In the genomic region with DNA sequence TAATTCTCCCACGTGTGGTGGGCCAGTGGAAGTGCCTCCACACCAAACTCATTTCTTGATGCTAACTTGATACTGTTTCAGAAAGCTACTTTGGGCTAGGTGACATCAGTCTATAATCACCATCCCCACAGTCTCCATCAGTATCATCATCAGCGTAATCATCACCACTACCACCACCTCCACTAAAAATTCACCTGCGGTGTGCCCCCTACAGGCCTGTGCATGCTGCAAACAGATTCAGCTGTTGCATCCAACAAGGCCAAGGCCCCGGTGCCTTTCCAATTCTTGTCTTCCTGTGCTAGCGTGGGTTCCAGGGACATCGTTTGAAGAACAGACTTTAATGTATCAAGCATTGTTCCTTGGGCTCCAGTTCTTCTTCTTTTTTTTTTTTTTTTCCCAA, we compare ENCODE assay signal across 14 cellular contexts.
DNase-seq lines count a peak whose midpoint lies in the region; ATAC-seq and TF ChIP-seq lines count a peak whose summit lies in the region.
"Had no signal": no experiment of that assay in that cellular context is flagged by ENCODE, and none has a peak within 500 bp of the region (broad histone marks: within the 10 kb centered on the region; RNA-seq: fewer than 3 reads in every experiment).

No MANE protein-coding gene starts in this region.

- peak; percentile 4 for DNase-seq in activated T-cell treated with anti-CD3 and anti-CD28 coated beads for 48 hours (ENCODE audit: low read depth)
- no peak for DNase-seq in activated T-cell treated with anti-CD3 and anti-CD28 coated beads, Interleukin-2, amount 50 U/mL, for 24 hours
- peak; percentile 53 for DNase-seq in GM23338 (ENCODE audit: low spot score)
- no peak for DNase-seq in neural progenitor cell (ENCODE audit: low spot score)
- no peak for DNase-seq in suprapubic skin (ENCODE audit: low spot score in 2 of 2)
- DNase-seq: activated CD4-positive, alpha-beta T cell treated with anti-CD3 and anti-CD28 coated beads, Interleukin-2, amount 50 U/mL, for 1 hour; activated effector memory CD4-positive, alpha-beta T cell treated with anti-CD3 and anti-CD28 coated beads, Interleukin-2, amount 50 U/mL, for 16 hours; Calu3; effector CD8-positive, alpha-beta T cell; gastrocnemius medialis had no signal

- H4K20me1 ChIP-seq in GM23338 (replicated peaks; ENCODE audit: insufficient read depth) (no peaks in the 10 kb centered on the region), neural progenitor cell (ENCODE audit: low read depth) (no peaks in the 10 kb centered on the region)

- H3F3A ChIP-seq in GM23338 (replicated peaks; ENCODE audit: low read depth) (no peaks in the 10 kb centered on the region), neural progenitor cell (ENCODE audit: low read depth) (no peaks in the 10 kb centered on the region)

- no peaks in the 10 kb centered on the region for H3K79me2 ChIP-seq in GM23338 (replicated peaks; ENCODE audit: insufficient read depth)
- H3K79me2 ChIP-seq in neural progenitor cell (ENCODE audit: low read depth): no peaks in the 10 kb centered on the region

- H3K9me3 Mint-ChIP-seq in activated T-cell treated with anti-CD3 and anti-CD28 coated beads, Interleukin-2, amount 50 U/mL, for 24 hours: no peaks in the 10 kb centered on the region
- H3K9me3 Mint-ChIP-seq in GM23338: no peaks in the 10 kb centered on the region; the same call in 2 of the 3 replicates
- no peaks in the 10 kb centered on the region for H3K9me3 Mint-ChIP-seq in neural progenitor cell
- H3K9me3 Mint-ChIP-seq: brain had no signal

- no peak overlapping the region for H3K27ac ChIP-seq in GM23338 (ENCODE audit: low read depth)
- no peak overlapping the region for H3K27ac ChIP-seq in neural progenitor cell
- no peak overlapping the region for H3K27ac ChIP-seq in suprapubic skin
- H3K27ac ChIP-seq: gastrocnemius medialis had no signal

- H3K4me2 ChIP-seq in GM23338 (no peak overlapping the region), neural progenitor cell (no peak overlapping the region)

- H3K27me3 Mint-ChIP-seq in activated T-cell treated with anti-CD3 and anti-CD28 coated beads, Interleukin-2, amount 50 U/mL, for 24 hours: peaks cover 25% of the 10 kb centered on the region
- peaks cover 2% of the 10 kb centered on the region for H3K27me3 Mint-ChIP-seq in GM23338 (ENCODE audit: insufficient read depth, low read depth, poor library complexity)
- peaks cover 5% of the 10 kb centered on the region for H3K27me3 Mint-ChIP-seq in neural progenitor cell (ENCODE audit: insufficient read depth, low read depth)

- H3K4me1 ChIP-seq in GM23338 (ENCODE audit: insufficient read depth): no peaks in the 10 kb centered on the region
- H3K4me1 ChIP-seq in neural progenitor cell: no peaks in the 10 kb centered on the region
- H3K4me1 ChIP-seq in suprapubic skin: no peaks in the 10 kb centered on the region
- H3K4me1 ChIP-seq: gastrocnemius medialis had no signal

- H3K36me3 Mint-ChIP-seq in activated T-cell treated with anti-CD3 and anti-CD28 coated beads, Interleukin-2, amount 50 U/mL, for 24 hours (ENCODE audit: low read depth): no peaks in the 10 kb centered on the region
- H3K36me3 Mint-ChIP-seq in GM23338 (ENCODE audit: low read depth) (no peaks in the 10 kb centered on the region), neural progenitor cell (no peaks in the 10 kb centered on the region)
- H3K36me3 Mint-ChIP-seq: brain had no signal

- H3K9me3 ChIP-seq in neural progenitor cell (ENCODE audit: low read depth) (no peaks in the 10 kb centered on the region), suprapubic skin (no peaks in the 10 kb centered on the region)
- H3K9me3 ChIP-seq: gastrocnemius medialis had no signal

- H2AFZ ChIP-seq in GM23338 (no peak overlapping the region), neural progenitor cell (replicated peaks) (no peak overlapping the region)

- peaks cover 2% of the 10 kb centered on the region; the same call in 1 of the 2 replicates for H3K9me2 ChIP-seq in GM23338 (ENCODE audit: insufficient read depth)

- H3K4me3 Mint-ChIP-seq in activated T-cell treated with anti-CD3 and anti-CD28 coated beads, Interleukin-2, amount 50 U/mL, for 24 hours: no peak overlapping the region
- H3K4me3 Mint-ChIP-seq in GM23338 (no peak overlapping the region), neural progenitor cell (no peak overlapping the region)
- H3K4me3 Mint-ChIP-seq: brain had no signal

- ATAC-seq in GM23338 (peak; percentile 81), GM18502 (IDR thresholded peaks at IDR 0.05; ENCODE audit: poor library complexity, unreplicated experiment) (no peak), HG02981 (IDR thresholded peaks at IDR 0.05; ENCODE audit: unreplicated experiment) (no peak)
- ATAC-seq: gastrocnemius medialis had no signal

- no peak overlapping the region for H3K9ac ChIP-seq in neural progenitor cell

- no peak overlapping the region for H3K27ac Mint-ChIP-seq in activated T-cell treated with anti-CD3 and anti-CD28 coated beads, Interleukin-2, amount 50 U/mL, for 24 hours
- H3K27ac Mint-ChIP-seq in GM23338 (no peak overlapping the region), neural progenitor cell (no peak overlapping the region)
- H3K27ac Mint-ChIP-seq: brain had no signal

- TF ChIP-seq EP300 in suprapubic skin (IDR thresholded peaks at IDR 0.05): no peak

- H3K36me3 ChIP-seq in GM23338 (ENCODE audit: insufficient read depth) (no peaks in the 10 kb centered on the region), neural progenitor cell (no peaks in the 10 kb centered on the region), suprapubic skin (no peaks in the 10 kb centered on the region)
- H3K36me3 ChIP-seq: gastrocnemius medialis had no signal

- TF ChIP-seq CTCF in GM23338 (conservative IDR thresholded peaks at IDR 0.05; ENCODE audit: low read depth in 2 of 2) (peak; percentile 66 to 72), WI38 (IDR thresholded peaks at IDR 0.05; ENCODE audit: low read depth, low read length) (peak; percentile 10; the same call in 1 of the 2 replicates), neural progenitor cell (IDR thresholded peaks at IDR 0.05) (peak; percentile 44), suprapubic skin (IDR thresholded peaks at IDR 0.05) (no peak)

- 86% methylated on average over 6 of the region's 6 CpGs for WGBS in suprapubic skin

- H3K27me3 ChIP-seq in GM23338 (ENCODE audit: insufficient read depth) (no peaks in the 10 kb centered on the region), neural progenitor cell (no peaks in the 10 kb centered on the region), suprapubic skin (no peaks in the 10 kb centered on the region)
- H3K27me3 ChIP-seq: gastrocnemius medialis had no signal

- TF ChIP-seq POLR2A in suprapubic skin (IDR thresholded peaks at IDR 0.05): no peak

- H3K4me1 Mint-ChIP-seq in activated T-cell treated with anti-CD3 and anti-CD28 coated beads, Interleukin-2, amount 50 U/mL, for 24 hours (ENCODE audit: low read depth): no peaks in the 10 kb centered on the region
- H3K4me1 Mint-ChIP-seq in GM23338 (no peaks in the 10 kb centered on the region), neural progenitor cell (peaks cover 8% of the 10 kb centered on the region)
- H3K4me1 Mint-ChIP-seq: brain had no signal

- no peak overlapping the region for H3K4me3 ChIP-seq in GM23338
- no peak overlapping the region for H3K4me3 ChIP-seq in WI38 (ENCODE audit: low read depth, low read length)
- H3K4me3 ChIP-seq in neural progenitor cell: no peak overlapping the region
- H3K4me3 ChIP-seq in suprapubic skin: no peak overlapping the region
- H3K4me3 ChIP-seq: gastrocnemius medialis had no signal

TF ChIP-seq in GM23338, 12 proteins besides CTCF, POLR2A, EP300 and RAD21 (continues in another document):
- no peak for TF ChIP-seq EZH2phosphoT487 (IDR thresholded peaks at IDR 0.05; ENCODE audit: unreplicated experiment)
- TF ChIP-seq STAT1 (IDR thresholded peaks at IDR 0.05; ENCODE audit: unreplicated experiment): no peak
- TF ChIP-seq CREB1 (CRISPR knock-in tag; IDR thresholded peaks at IDR 0.05; ENCODE audit: low read depth): no peak
- no peak for TF ChIP-seq EZH2 (IDR thresholded peaks at IDR 0.05; ENCODE audit: low read depth, unreplicated experiment)
- TF ChIP-seq ZNF114 (CRISPR knock-in tag; IDR thresholded peaks at IDR 0.05): no peak
- no peak for TF ChIP-seq ZNF331 (CRISPR knock-in tag; IDR thresholded peaks at IDR 0.05; ENCODE audit: low read depth)
- no peak for TF ChIP-seq NANOG (IDR thresholded peaks at IDR 0.05; ENCODE audit: borderline replicate concordance)

Comparison
In these comparisons a context has a peak if more than half of its experiments do, and no peak if none do; other contexts are left out.
1. DNase-seq: peak in activated T-cell treated with anti-CD3 and anti-CD28 coated beads for 48 hours (single experiment) and GM23338 (single experiment); none in activated T-cell treated with anti-CD3 and anti-CD28 coated beads, Interleukin-2, amount 50 U/mL, for 24 hours (single experiment), neural progenitor cell (single experiment) and suprapubic skin (0 of 2).
2. CTCF ChIP-seq: peak in GM23338 (2 of 2), WI38 (single experiment) and neural progenitor cell (single experiment); none in suprapubic skin (0 of 2).